ENCODE assay signal across 32 cellular contexts in genomic region chr20:40635990-40636389, GRCh38. TPM values are rescaled to one million over a fixed set of nuclear protein-coding genes. Genes with fewer than 3 reads are reported as not detected.
"Had no signal": no experiment of that assay in that cellular context is flagged by ENCODE, and none has a peak within 500 bp of the region (broad histone marks: within the 10 kb centered on the region; RNA-seq: fewer than 3 reads in every experiment).

No MANE protein-coding gene starts in this region.

- ATAC-seq: activated CD8-positive, alpha-beta T cell treated with anti-CD3 and anti-CD28 coated beads for 36 hours; activated naive CD4-positive, alpha-beta T cell treated with anti-CD3 and anti-CD28 coated beads, Interleukin-2, amount 50 U/mL, for 72 hours; activated T-cell treated with anti-CD3 and anti-CD28 coated beads, Interleukin-2, amount 50 U/mL, for 4 hours; Right ventricle myocardium inferior had no signal

- H3K4me3 ChIP-seq: adrenal gland, PC-9, SJCRH30, SK-N-MC had no signal

- DNase-seq: activated CD4-positive, alpha-beta T cell treated with anti-CD3 and anti-CD28 coated beads, Interleukin-2, amount 10 ng/mL, durations not matched to agents 24 days and 14 days; activated CD4-positive, alpha-beta T cell treated with anti-CD3 and anti-CD28 coated beads, Interleukin-2, amount 50 U/mL, for 4 hours; activated CD8-positive, alpha-beta T cell treated with anti-CD3 and anti-CD28 coated beads for 36 hours; activated gamma-delta T cell treated with Interleukin-2 at 50 U/mL for 16 hours; activated naive CD4-positive, alpha-beta T cell treated with anti-CD3 and anti-CD28 coated beads for 36 hours; activated T-cell treated with anti-CD3 and anti-CD28 coated beads for 4 hours; activated T-cell treated with anti-CD3 and anti-CD28 coated beads, Interleukin-2, amount 50 U/mL, for 4 hours; adrenal gland; MM.1S; MV-4-11; NCI-H1092 treated with DMSO at 0.1 percent for 48 hours; NCI-H1417; NCI-H146; NCI-H187; NCI-H2029 treated with DMSO at 0.1 percent for 48 hours; NCI-H2107; NCI-H2171; NCI-H510A; NCI-H526; NCI-H748 treated with DMSO at 0.1 percent for 48 hours; NK-92 treated with Interleukin-12 subunit alpha and Interleukin-12 subunit beta, amount 100 ng/mL, for 24 hours; SJCRH30 had no signal

- H3K4me3 Mint-ChIP-seq: activated CD4-positive, alpha-beta T cell treated with anti-CD3 and anti-CD28 coated beads, Interleukin-2, amount 10 ng/mL, durations not matched to agents 24 days and 14 days; activated CD8-positive, alpha-beta T cell treated with anti-CD3 and anti-CD28 coated beads for 36 hours; activated naive CD4-positive, alpha-beta T cell treated with anti-CD3 and anti-CD28 coated beads for 36 hours; activated T-cell treated with anti-CD3 and anti-CD28 coated beads, Interleukin-2, amount 50 U/mL, for 4 hours; activated T-helper 1 cell treated with anti-CD3 and anti-CD28 coated beads, Interleukin-12 subunit alpha, Interleukin-12 subunit beta, Interleukin-2, Interleukin-4 antibody, amounts not matched to agents 30 ng/mL and 10 ng/mL and 1 ng/mL, durations not matched to agents 14 hours and 24 hours and 36 hours; brain; T-helper 2 cell treated with Interferon-gamma antibody and Interleukin-4, amounts not matched to agents 5 μg/mL and 100 μg/mL, for 36 hours had no signal

- H3K9me3 ChIP-seq: adrenal gland, SJCRH30 had no signal

- H3K36me3 Mint-ChIP-seq: activated naive CD4-positive, alpha-beta T cell treated with anti-CD3 and anti-CD28 coated beads, Interleukin-2, amount 50 U/mL, for 72 hours; brain had no signal

- H3K9me3 Mint-ChIP-seq: activated CD4-positive, alpha-beta T cell treated with anti-CD3 and anti-CD28 coated beads, Interleukin-2, amount 10 ng/mL, durations not matched to agents 24 days and 14 days; activated CD8-positive, alpha-beta T cell treated with anti-CD3 and anti-CD28 coated beads for 36 hours; activated naive CD4-positive, alpha-beta T cell treated with anti-CD3 and anti-CD28 coated beads for 36 hours; activated T-cell treated with anti-CD3 and anti-CD28 coated beads, Interleukin-2, amount 50 U/mL, for 4 hours; activated T-helper 1 cell treated with anti-CD3 and anti-CD28 coated beads, Interleukin-12 subunit alpha, Interleukin-12 subunit beta, Interleukin-2, Interleukin-4 antibody, amounts not matched to agents 30 ng/mL and 10 ng/mL and 1 ng/mL, durations not matched to agents 14 hours and 24 hours and 36 hours; T-helper 2 cell treated with Interferon-gamma antibody and Interleukin-4, amounts not matched to agents 5 μg/mL and 100 μg/mL, for 36 hours had no signal

- H3K36me3 ChIP-seq: adrenal gland, SJCRH30 had no signal

- H3K4me1 ChIP-seq: adrenal gland, SJCRH30 had no signal

- H3K27ac ChIP-seq: adrenal gland, KMS-11, PC-9, RWPE1, SJCRH30, SK-N-MC had no signal

- H3K27me3 ChIP-seq: adrenal gland had no signal

- H3K27me3 Mint-ChIP-seq: activated CD4-positive, alpha-beta T cell treated with anti-CD3 and anti-CD28 coated beads, Interleukin-2, amount 10 ng/mL, durations not matched to agents 24 days and 14 days had no signal

- H3K27ac Mint-ChIP-seq: activated CD4-positive, alpha-beta T cell treated with anti-CD3 and anti-CD28 coated beads, Interleukin-2, amount 10 ng/mL, durations not matched to agents 24 days and 14 days; activated CD8-positive, alpha-beta T cell treated with anti-CD3 and anti-CD28 coated beads for 36 hours; activated naive CD4-positive, alpha-beta T cell treated with anti-CD3 and anti-CD28 coated beads for 36 hours; activated naive CD4-positive, alpha-beta T cell treated with anti-CD3 and anti-CD28 coated beads, Interleukin-2, amount 50 U/mL, for 72 hours; activated T-helper 1 cell treated with anti-CD3 and anti-CD28 coated beads, Interleukin-12 subunit alpha, Interleukin-12 subunit beta, Interleukin-2, Interleukin-4 antibody, amounts not matched to agents 30 ng/mL and 10 ng/mL and 1 ng/mL, durations not matched to agents 14 hours and 24 hours and 36 hours; brain; T-helper 2 cell treated with Interferon-gamma antibody and Interleukin-4, amounts not matched to agents 5 μg/mL and 100 μg/mL, for 36 hours had no signal

- H3K4me1 Mint-ChIP-seq: activated CD4-positive, alpha-beta T cell treated with anti-CD3 and anti-CD28 coated beads, Interleukin-2, amount 10 ng/mL, durations not matched to agents 24 days and 14 days; brain had no signal

RNA-seq across cellular contexts. Expression of gene MAFB, which starts 53.0 kb away (rescaled TPM):
- total RNA-seq: activated CD8-positive, alpha-beta T cell treated with anti-CD3 and anti-CD28 coated beads for 36 hours; activated naive CD4-positive, alpha-beta T cell treated with anti-CD3 and anti-CD28 coated beads for 36 hours; OCI-LY7; PC-9; SJCRH30 had no signal
